In genomic region chr10:49151025-49151445, GRCh38 we compare ENCODE assay signal across 2 cellular contexts.
TF ChIP-seq lines count a peak whose summit lies in the region.

No MANE protein-coding gene starts in this region.

TF ChIP-seq in IMR-90, 13 proteins besides CTCF, POLR2A, EP300 and RAD21:
- no peak for TF ChIP-seq CHD1 (IDR thresholded peaks at IDR 0.05; ENCODE audit: low read depth, low read length)
- TF ChIP-seq BHLHE40 (IDR thresholded peaks at IDR 0.05; ENCODE audit: low read depth, low read length) = no peak
- TF ChIP-seq CEBPB (IDR thresholded peaks at IDR 0.05; ENCODE audit: low read depth, low read length) = no peak
- TF ChIP-seq MAFK (IDR thresholded peaks at IDR 0.05; ENCODE audit: low read depth, low read length) = 0 out of 2 replicates have a peak, but pooled peaks have one; percentile 15

TF ChIP-seq in K562, 482 proteins besides CTCF, POLR2A, EP300 and RAD21:
- TF ChIP-seq CBX8 (IDR thresholded peaks at IDR 0.05; ENCODE audit: borderline replicate concordance, extremely low read depth, low read depth, low read length, poor library complexity, severe bottlenecking) = no peak
- TF ChIP-seq ZNF316 (IDR thresholded peaks at IDR 0.05) = peak; percentile 74
- peak; percentile 70 for TF ChIP-seq C11orf30 (IDR thresholded peaks at IDR 0.05; ENCODE audit: low read depth)
- TF ChIP-seq RBFOX2 (IDR thresholded peaks at IDR 0.05; ENCODE audit: low read depth, low read length) = no peak
- no peak for TF ChIP-seq TAF9B (IDR thresholded peaks at IDR 0.05; ENCODE audit: partially characterized antibody)
- peak; percentile 26; the same call in 1 of the 2 replicates for TF ChIP-seq MAFF (IDR thresholded peaks at IDR 0.05; ENCODE audit: low read length)
